In genomic region chr2:232698552-232699091, GRCh38 we compare ENCODE assay signal across 9 cellular contexts. TPM values are rescaled to one million over a fixed set of nuclear protein-coding genes. Genes with fewer than 3 reads are reported as not detected.
A peak's percentile ranks its signal among the peaks of the same experiment; 100 is the strongest.
DNase-seq lines count a peak whose midpoint lies in the region; ATAC-seq, FAIRE-seq and TF ChIP-seq lines count a peak whose summit lies in the region.
"Had no signal": no experiment of that assay in that cellular context is flagged by ENCODE, and none has a peak within 500 bp of the region (broad histone marks: within the 10 kb centered on the region; RNA-seq: fewer than 3 reads in every experiment).

No MANE protein-coding gene starts in this region.

- ATAC-seq in CD4-positive, alpha-beta T cell (ENCODE audit: poor library complexity), result no peak

- CTCF ChIA-PET in CD4-positive, alpha-beta T cell (lab: Charles Lee), result no interaction called here

- no peaks in the 10 kb centered on the region for H3K27me3 ChIP-seq in CD4-positive, alpha-beta T cell (ENCODE audit: control insufficient read depth, insufficient read depth, low read length)
- no peaks in the 10 kb centered on the region for H3K27me3 ChIP-seq in MM.1S (replicated peaks; ENCODE audit: insufficient read depth, low read length)
- H3K27me3 ChIP-seq in dorsolateral prefrontal cortex, result no peaks in the 10 kb centered on the region
- H3K27me3 ChIP-seq in neural cell (ENCODE audit: insufficient read depth, low read depth, low read length), result no peaks in the 10 kb centered on the region

- TF ChIP-seq RAD21 in neural cell (conservative IDR thresholded peaks at IDR 0.05), result no peak

- H3K9me3 Mint-ChIP-seq in CD4-positive, alpha-beta T cell, result peaks cover 2% of the 10 kb centered on the region

- H3K9ac ChIP-seq in MM.1S (ENCODE audit: low read length) (peak overlapping the region; percentile 95), neural cell (ENCODE audit: low read length) (peak overlapping the region; percentile 98)

- no peak for TF ChIP-seq CTCF in CD4-positive, alpha-beta T cell (IDR thresholded peaks at IDR 0.05)
- TF ChIP-seq CTCF in MM.1S (IDR thresholded peaks at IDR 0.05; ENCODE audit: low read length) (no peak), dorsolateral prefrontal cortex (IDR thresholded peaks at IDR 0.05 in 54 of 56, conservative IDR thresholded peaks at IDR 0.05 in 2 of 56; ENCODE audit: low read depth in 1 of 56, partially characterized antibody in 56 of 56) (no peak), neural cell (IDR thresholded peaks at IDR 0.05; ENCODE audit: poor library complexity, severe bottlenecking) (no peak)

- H3K79me2 ChIP-seq in MM.1S (ENCODE audit: low read length) (peaks cover 64% of the 10 kb centered on the region), neural cell (replicated peaks; ENCODE audit: insufficient read depth, low read length) (peaks cover 59% of the 10 kb centered on the region)

- H3K9me3 ChIP-seq in CD4-positive, alpha-beta T cell (ENCODE audit: control insufficient read depth, low read length), result no peaks in the 10 kb centered on the region
- no peaks in the 10 kb centered on the region for H3K9me3 ChIP-seq in MM.1S (replicated peaks; ENCODE audit: insufficient read depth, low read length)
- no peaks in the 10 kb centered on the region for H3K9me3 ChIP-seq in neural cell (ENCODE audit: low read length)

- H3K4me3 Mint-ChIP-seq in CD4-positive, alpha-beta T cell, result peak overlapping the region; percentile 97

- intact Hi-C loops in CD4-positive, alpha-beta T cell (cut with DNase I, micrococcal nuclease), result loop anchor here (5.0 to 10.0 kb wide), 5 partner anchors 91 to 1169 kb away; partner anchors contain the start of genes ATG16L1 (in 1 of the 2), HJURP (in 1 of the 2) and MSL3B (in 1 of the 2)
- intact Hi-C loops in dorsolateral prefrontal cortex (cut with DNase I), result loop anchor here (5.0 kb wide), 2 partner anchors 91 to 146 kb away; partner anchors contain the start of genes EIF4E2 (in 1 of the 2) and TIGD1 (in 1 of the 2)

- H3K4me2 ChIP-seq in MM.1S (ENCODE audit: low read depth, low read length) (peak overlapping the region; percentile 87), neural cell (ENCODE audit: low read length) (peak overlapping the region; percentile 66)

- no peak for FAIRE-seq in GM19239 (lab: Jason Lieb, UNC)
- FAIRE-seq: GM18507 had no signal

- H3K4me3 ChIP-seq in MM.1S (ENCODE audit: low read length), result peak overlapping the region; percentile 99
- H3K4me3 ChIP-seq in dorsolateral prefrontal cortex, result peak overlapping the region; percentile 68 to 100 (median 95)
- H3K4me3 ChIP-seq in neural cell (ENCODE audit: low read length), result peak overlapping the region; percentile 99

- H3K9me2 ChIP-seq in MM.1S (replicated peaks; ENCODE audit: insufficient read depth, low read length) (no peaks in the 10 kb centered on the region), neural cell (ENCODE audit: insufficient read depth, low read length) (no peaks in the 10 kb centered on the region)

- peaks cover 47% of the 10 kb centered on the region for H3K36me3 Mint-ChIP-seq in CD4-positive, alpha-beta T cell (ENCODE audit: low read depth)

- 0 out of 2 replicates have a peak, but pooled peaks cover 3% of the 10 kb centered on the region for H3F3A ChIP-seq in MM.1S (ENCODE audit: insufficient read depth, low read length)
- H3F3A ChIP-seq in neural cell (ENCODE audit: insufficient read depth, low read length, poor library complexity, severe bottlenecking), result no peaks in the 10 kb centered on the region

- no peak for TF ChIP-seq EP300 in neural cell (conservative IDR thresholded peaks at IDR 0.05; ENCODE audit: poor library complexity, severe bottlenecking)

- H4K20me1 ChIP-seq in MM.1S (ENCODE audit: insufficient read depth, low read length), result peaks cover 4% of the 10 kb centered on the region; the same call in 1 of the 2 replicates
- H4K20me1 ChIP-seq in neural cell (ENCODE audit: insufficient read depth), result no peaks in the 10 kb centered on the region

- H3K27ac ChIP-seq in CD4-positive, alpha-beta T cell (ENCODE audit: low read depth, low read length), result no peak overlapping the region
- H3K27ac ChIP-seq in MM.1S (ENCODE audit: low read length) (no peak overlapping the region; the same call in 1 of the 2 replicates), dorsolateral prefrontal cortex (peak overlapping the region in 2 of 59 donors; percentile 95 to 97), neural cell (ENCODE audit: low read length) (peak overlapping the region; percentile 93)

- peaks cover 5% of the 10 kb centered on the region; the same call in 1 of the 2 replicates for H3K36me3 ChIP-seq in MM.1S (replicated peaks; ENCODE audit: insufficient read depth, low read length)
- H3K36me3 ChIP-seq in neural cell (ENCODE audit: insufficient read depth, low read length), result no peaks in the 10 kb centered on the region

- POLR2A ChIA-PET in CD4-positive, alpha-beta T cell (lab: Charles Lee), result interaction anchor here (0.9 kb wide), 1 partner anchor 362 kb away, joined by 3 read pairs; the partner anchor contains the start of gene INPP5D

- H3K27me3 Mint-ChIP-seq in CD4-positive, alpha-beta T cell, result no peaks in the 10 kb centered on the region

- DNase-seq in CD4-positive, alpha-beta T cell, result no peak
- DNase-seq in MM.1S (no peak), dorsolateral prefrontal cortex (no peak), GM19239 (ENCODE audit: insufficient read length, low spot score) (no peak), NCI-H82 (lab: John Stamatoyannopoulos, UW) (no peak), NCI-H69 (lab: John Stamatoyannopoulos, UW) (no peak), globus pallidus (ENCODE audit: low spot score) (no peak)

- H2AFZ ChIP-seq in MM.1S (ENCODE audit: low read length), result no peak overlapping the region
- H2AFZ ChIP-seq in neural cell (ENCODE audit: low read depth, low read length), result no peak overlapping the region

- peaks cover 22% of the 10 kb centered on the region for H3K4me1 ChIP-seq in MM.1S (ENCODE audit: low read length)

- H3K4me1 Mint-ChIP-seq in CD4-positive, alpha-beta T cell (ENCODE audit: low read depth), result peaks cover 47% of the 10 kb centered on the region

- peak overlapping the region; percentile 91 for H3K27ac Mint-ChIP-seq in CD4-positive, alpha-beta T cell

TF ChIP-seq in neural cell, 6 proteins besides CTCF, POLR2A, EP300 and RAD21:
- TF ChIP-seq REST (IDR thresholded peaks at IDR 0.05; ENCODE audit: borderline replicate concordance) (no peak), TAF1 (IDR thresholded peaks at IDR 0.05; ENCODE audit: low read depth) (no peak), MXI1 (conservative IDR thresholded peaks at IDR 0.05; ENCODE audit: poor library complexity, severe bottlenecking) (peak; percentile 36), EZH2 (IDR thresholded peaks at IDR 0.05; ENCODE audit: borderline replicate concordance, insufficient read depth, low read length, poor library complexity, severe bottlenecking) (no peak), POLR2AphosphoS5 (IDR thresholded peaks at IDR 0.05) (no peak), SMC3 (conservative IDR thresholded peaks at IDR 0.05; ENCODE audit: poor library complexity) (no peak)

RNA-seq across cellular contexts. Expression of gene GIGYF2, which starts 1.5 kb away (rescaled TPM):
- 10 to 100 TPM; 52.5 to 55.5 TPM for total RNA-seq in CD4-positive, alpha-beta T cell
- total RNA-seq in dorsolateral prefrontal cortex, result 100 to 1,000 TPM in 75 of 120 experiments, 10 to 100 TPM in 45; 78.1 to 153 (median 103) TPM
- polyA plus RNA-seq in neural cell, result 39.6 and 52.6 TPM in 2 replicates
- polyA minus RNA-seq in neural cell, result 133 and 144 TPM in 2 replicates
